In genomic region chr10:269440-270074, GRCh38 we compare ENCODE assay signal across 28 cellular contexts.
"Had no signal": no experiment of that assay in that cellular context is flagged by ENCODE, and none has a peak within 500 bp of the region (broad histone marks: within the 10 kb centered on the region; RNA-seq: fewer than 3 reads in every experiment).

No MANE protein-coding gene starts in this region.

- H3K4me1 Mint-ChIP-seq: activated CD4-positive, alpha-beta T cell treated with anti-CD3 and anti-CD28 coated beads, Interleukin-2, amount 10 ng/mL, durations not matched to agents 7 days and 5 days; activated naive CD4-positive, alpha-beta T cell treated with anti-CD3 and anti-CD28 coated beads, Interleukin-2, amount 50 U/mL, for 24 hours had no signal

- H3K9me3 Mint-ChIP-seq: activated CD4-positive, alpha-beta T cell treated with anti-CD3 and anti-CD28 coated beads, Interleukin-2, amount 10 ng/mL, durations not matched to agents 7 days and 5 days; activated naive CD4-positive, alpha-beta T cell treated with anti-CD3 and anti-CD28 coated beads, Interleukin-2, amount 50 U/mL, for 24 hours; activated naive CD8-positive, alpha-beta T cell treated with anti-CD3 and anti-CD28 coated beads, Interleukin-2, amount 10 ng/mL, durations not matched to agents 7 days and 5 days; activated T-cell treated with anti-CD3 and anti-CD28 coated beads, Interleukin-2, amount 50 U/mL, for 24 hours; activated T-helper 2 cell treated with anti-CD3 and anti-CD28 coated beads, Interferon-gamma antibody, Interleukin-2, Interleukin-4, amounts not matched to agents 10 μg/mL and 5 μg/mL and 100 μg/mL, durations not matched to agents 14 hours and 24 hours and 36 hours; central memory CD8-positive, alpha-beta T cell had no signal

- ATAC-seq: activated CD4-positive, alpha-beta T cell treated with anti-CD3 and anti-CD28 coated beads for 36 hours; activated CD4-positive, CD25-positive, alpha-beta regulatory T cell treated with anti-CD3 and anti-CD28 coated beads, Interleukin-2, amount 50 U/mL, for 24 hours; activated CD8-positive, alpha-beta T cell treated with anti-CD3 and anti-CD28 coated beads, Interleukin-2, amount 10 ng/mL, durations not matched to agents 7 days and 5 days; Right ventricle myocardium inferior had no signal

- H3K4me3 Mint-ChIP-seq: activated CD4-positive, alpha-beta T cell treated with anti-CD3 and anti-CD28 coated beads for 36 hours; activated CD4-positive, alpha-beta T cell treated with anti-CD3 and anti-CD28 coated beads, Interleukin-2, amount 10 ng/mL, durations not matched to agents 7 days and 5 days; activated CD8-positive, alpha-beta T cell treated with anti-CD3 and anti-CD28 coated beads, Interleukin-2, amount 10 ng/mL, durations not matched to agents 7 days and 5 days; activated naive CD4-positive, alpha-beta T cell treated with anti-CD3 and anti-CD28 coated beads, Interleukin-2, amount 50 U/mL, for 24 hours; activated naive CD8-positive, alpha-beta T cell treated with anti-CD3 and anti-CD28 coated beads, Interleukin-2, amount 10 ng/mL, durations not matched to agents 7 days and 5 days; activated T-cell treated with anti-CD3 and anti-CD28 coated beads, Interleukin-2, amount 50 U/mL, for 24 hours; central memory CD8-positive, alpha-beta T cell had no signal

- H3K27me3 Mint-ChIP-seq: activated CD4-positive, alpha-beta T cell treated with anti-CD3 and anti-CD28 coated beads for 36 hours; activated T-cell treated with anti-CD3 and anti-CD28 coated beads, Interleukin-2, amount 50 U/mL, for 24 hours; central memory CD8-positive, alpha-beta T cell had no signal

- H3K4me2 ChIP-seq: PC-9 had no signal

- H3K27ac ChIP-seq: ascending aorta, cardiac muscle cell, PC-9, RWPE1 had no signal

- H3K36me3 ChIP-seq: cardiac muscle cell, MG63 had no signal

- H3K27me3 ChIP-seq: ascending aorta, cardiac muscle cell, MG63 had no signal

- H3K9me3 ChIP-seq: ascending aorta, MG63 had no signal

- H2AFZ ChIP-seq: PC-9 had no signal

- H3K27ac Mint-ChIP-seq: activated CD4-positive, alpha-beta T cell treated with anti-CD3 and anti-CD28 coated beads for 36 hours; activated CD4-positive, alpha-beta T cell treated with anti-CD3 and anti-CD28 coated beads, Interleukin-2, amount 10 ng/mL, durations not matched to agents 7 days and 5 days; activated CD8-positive, alpha-beta T cell treated with anti-CD3 and anti-CD28 coated beads, Interleukin-2, amount 10 ng/mL, durations not matched to agents 7 days and 5 days; activated naive CD4-positive, alpha-beta T cell treated with anti-CD3 and anti-CD28 coated beads, Interleukin-2, amount 50 U/mL, for 24 hours; activated naive CD8-positive, alpha-beta T cell treated with anti-CD3 and anti-CD28 coated beads, Interleukin-2, amount 10 ng/mL, durations not matched to agents 7 days and 5 days; activated T-cell treated with anti-CD3 and anti-CD28 coated beads, Interleukin-2, amount 50 U/mL, for 24 hours; activated T-helper 2 cell treated with anti-CD3 and anti-CD28 coated beads, Interferon-gamma antibody, Interleukin-2, Interleukin-4, amounts not matched to agents 10 μg/mL and 5 μg/mL and 100 μg/mL, durations not matched to agents 14 hours and 24 hours and 36 hours had no signal

- H3K4me3 ChIP-seq: ascending aorta, cardiac muscle cell, MG63, PC-9 had no signal

- DNase-seq: activated CD4-positive, alpha-beta T cell treated with anti-CD3 and anti-CD28 coated beads for 36 hours; activated CD4-positive, alpha-beta T cell treated with anti-CD3 and anti-CD28 coated beads, Interleukin-2, amount 10 ng/mL, durations not matched to agents 7 days and 5 days; activated CD4-positive, alpha-beta T cell treated with anti-CD3 and anti-CD28 coated beads, Interleukin-2, amount 50 U/mL, for 48 hours; activated CD8-positive, alpha-beta T cell treated with anti-CD3 and anti-CD28 coated beads, Interleukin-2, amount 10 ng/mL, durations not matched to agents 7 days and 5 days; activated gamma-delta T cell; activated naive CD4-positive, alpha-beta T cell treated with Interleukin-2 at 50 U/mL for 16 hours; activated naive CD8-positive, alpha-beta T cell treated with anti-CD3 and anti-CD28 coated beads, Interleukin-2, amount 10 ng/mL, durations not matched to agents 7 days and 5 days; activated T-cell treated with anti-CD3 and anti-CD28 coated beads, Interleukin-2, amount 50 U/mL, for 24 hours; amygdala; MG63; MV-4-11; NCI-H1092; NCI-H1436 treated with DMSO at 0.1 percent for 48 hours; NCI-H1694 treated with DMSO at 0.1 percent for 48 hours; NCI-H2029; NCI-H345; NCI-H524 treated with DMSO at 0.1 percent for 48 hours; PC-9; SIG-M5; T1000 had no signal

- H3K36me3 Mint-ChIP-seq: activated naive CD4-positive, alpha-beta T cell treated with anti-CD3 and anti-CD28 coated beads, Interleukin-2, amount 50 U/mL, for 24 hours; activated naive CD8-positive, alpha-beta T cell treated with anti-CD3 and anti-CD28 coated beads, Interleukin-2, amount 10 ng/mL, durations not matched to agents 7 days and 5 days had no signal
